In the genomic region with DNA sequence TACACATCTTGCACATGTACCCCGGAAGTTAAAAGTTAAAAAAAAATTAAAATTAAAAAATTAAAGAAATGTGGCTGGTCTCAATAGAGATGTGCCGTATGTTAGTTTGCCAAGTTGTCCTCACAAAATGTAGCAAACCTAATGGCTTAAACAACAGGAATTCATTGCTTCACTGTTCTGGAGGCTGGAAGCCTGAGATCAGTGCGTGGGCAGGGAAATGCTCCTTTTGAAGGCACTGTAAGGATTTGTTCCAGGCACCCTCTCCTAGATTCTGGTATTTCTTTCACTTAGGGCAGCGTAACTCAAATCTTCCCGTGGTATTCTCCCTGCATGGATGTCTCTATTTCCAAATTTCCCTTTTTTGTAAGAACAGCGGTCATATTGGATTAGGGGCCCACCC, we compare ENCODE assay signal across 18 cellular contexts. TPM values are rescaled to one million over a fixed set of nuclear protein-coding genes. Genes with fewer than 3 reads are reported as not detected.
DNase-seq lines count a peak whose midpoint lies in the region; ATAC-seq and TF ChIP-seq lines count a peak whose summit lies in the region.
"Had no signal": no experiment of that assay in that cellular context is flagged by ENCODE, and none has a peak within 500 bp of the region (broad histone marks: within the 10 kb centered on the region; RNA-seq: fewer than 3 reads in every experiment).

No MANE protein-coding gene starts in this region.

- H3K4me2 ChIP-seq in GM23248 (ENCODE audit: unreplicated experiment) (no peak overlapping the region), trophoblast cell (ENCODE audit: low read length) (no peak overlapping the region)
- H3K4me2 ChIP-seq: GM23338 had no signal

- H3K4me1 ChIP-seq in GM23248 (ENCODE audit: insufficient read depth) (no peaks in the 10 kb centered on the region), suprapubic skin (peaks cover 3% of the 10 kb centered on the region), trophoblast cell (ENCODE audit: control insufficient read depth in 1 of 2, insufficient read depth in 2 of 2, low read length in 2 of 2) (no peaks in the 10 kb centered on the region)
- H3K4me1 ChIP-seq: BE2C had no signal

- H3K18ac ChIP-seq in trophoblast cell (ENCODE audit: low read length), result no peak overlapping the region

- POLR2A ChIA-PET in activated CD4-positive, alpha-beta T cell treated with anti-CD3 and anti-CD28 coated beads for 36 hours (lab: Charles Lee), result no interaction called here

- no peak overlapping the region for H2BK5ac ChIP-seq in trophoblast cell (ENCODE audit: low read depth, low read length, poor library complexity)

- H3K27ac ChIP-seq in GM23248, result no peak overlapping the region
- peak overlapping the region; percentile 6 for H3K27ac ChIP-seq in suprapubic skin
- H3K27ac ChIP-seq in trophoblast cell (ENCODE audit: low read depth, low read length), result no peak overlapping the region
- H3K27ac ChIP-seq: HL-60 had no signal

- no peak overlapping the region for H4K91ac ChIP-seq in trophoblast cell (ENCODE audit: low read depth, low read length)

- no peak overlapping the region for H3K27ac Mint-ChIP-seq in activated CD4-positive, alpha-beta T cell treated with anti-CD3 and anti-CD28 coated beads for 36 hours
- H3K27ac Mint-ChIP-seq: CD4-positive, CD25-positive, alpha-beta regulatory T cell; GM23338 had no signal

- TF ChIP-seq POLR2A in suprapubic skin (IDR thresholded peaks at IDR 0.05), result no peak

- no peaks in the 10 kb centered on the region for H3K4me1 Mint-ChIP-seq in activated CD4-positive, alpha-beta T cell treated with anti-CD3 and anti-CD28 coated beads for 36 hours
- H3K4me1 Mint-ChIP-seq: CD4-positive, CD25-positive, alpha-beta regulatory T cell; CD8-positive, alpha-beta memory T cell; GM23338 had no signal

- no peak overlapping the region for H2BK120ac ChIP-seq in trophoblast cell (ENCODE audit: insufficient read depth, low read length, poor library complexity)

- no peak overlapping the region for H3K4me3 ChIP-seq in GM23248
- H3K4me3 ChIP-seq in suprapubic skin, result no peak overlapping the region
- H3K4me3 ChIP-seq in trophoblast cell (ENCODE audit: low read depth, low read length), result no peak overlapping the region
- H3K4me3 ChIP-seq: GM23338 had no signal

- H4K20me1 ChIP-seq in GM23248 (ENCODE audit: insufficient read depth), result no peaks in the 10 kb centered on the region

- H3K79me1 ChIP-seq in trophoblast cell (ENCODE audit: low read length), result no peaks in the 10 kb centered on the region

- intact Hi-C loops in left ventricle myocardium superior (cut with micrococcal nuclease), result no loop called here
- intact Hi-C loops in activated CD4-positive, alpha-beta T cell treated with anti-CD3 and anti-CD28 coated beads for 36 hours (cut with DNase I, micrococcal nuclease), result no loop called here

- H3F3A ChIP-seq in GM23248 (ENCODE audit: insufficient read depth), result no peaks in the 10 kb centered on the region

- H3K4me3 Mint-ChIP-seq in activated CD4-positive, alpha-beta T cell treated with anti-CD3 and anti-CD28 coated beads for 36 hours, result no peak overlapping the region
- H3K4me3 Mint-ChIP-seq: CD8-positive, alpha-beta memory T cell; GM23338 had no signal

- no peaks in the 10 kb centered on the region for H3K36me3 ChIP-seq in GM23248 (ENCODE audit: low read depth)
- no peaks in the 10 kb centered on the region for H3K36me3 ChIP-seq in suprapubic skin
- H3K36me3 ChIP-seq in trophoblast cell (ENCODE audit: control insufficient read depth in 1 of 2, insufficient read depth in 2 of 2, low read length in 2 of 2), result no peaks in the 10 kb centered on the region
- H3K36me3 ChIP-seq: BE2C had no signal

- H3K79me2 ChIP-seq in GM23248 (ENCODE audit: insufficient read depth) (no peaks in the 10 kb centered on the region), trophoblast cell (ENCODE audit: control insufficient read depth, insufficient read depth, low read length, poor library complexity) (no peaks in the 10 kb centered on the region)

- H3K27me3 ChIP-seq in GM23248 (replicated peaks; ENCODE audit: insufficient read depth) (peaks cover 5% of the 10 kb centered on the region; the same call in 1 of the 2 replicates), suprapubic skin (no peaks in the 10 kb centered on the region), trophoblast cell (ENCODE audit: insufficient read depth, low read length) (no peaks in the 10 kb centered on the region)
- H3K27me3 ChIP-seq: BE2C had no signal

- peak; percentile 75 for ATAC-seq in left ventricle myocardium superior
- no peak for ATAC-seq in activated CD4-positive, alpha-beta T cell treated with anti-CD3 and anti-CD28 coated beads for 36 hours
- ATAC-seq in activated CD4-positive, CD25-positive, alpha-beta regulatory T cell treated with anti-CD3 and anti-CD28 coated beads, Interleukin-2, amount 50 U/mL, for 24 hours, result no peak
- ATAC-seq: GM23338 had no signal

- CTCF ChIA-PET in activated CD4-positive, alpha-beta T cell treated with anti-CD3 and anti-CD28 coated beads for 36 hours (lab: Charles Lee), result no interaction called here

- WGBS in GM23248 (ENCODE audit: low coverage in 1 of 2, low lambda C conversion rate in 2 of 2, missing lambda C conversion rate in 2 of 2), 2 experiments, result 19 to 25% methylated on average over 6 of the region's 6 CpGs
- 79% methylated on average over 6 of the region's 6 CpGs for WGBS in suprapubic skin
- 100% methylated on average over 1 of the region's 6 CpGs for WGBS in trophoblast cell (ENCODE audit: extremely low coverage, insufficient coverage, insufficient read length)

- no peak for TF ChIP-seq CTCF in suprapubic skin (IDR thresholded peaks at IDR 0.05)

- no peak overlapping the region for H2AK5ac ChIP-seq in trophoblast cell (ENCODE audit: low read length)

- H3K9me2 ChIP-seq in GM23248 (ENCODE audit: insufficient read depth), result no peaks in the 10 kb centered on the region

- H3K36me3 Mint-ChIP-seq in activated CD4-positive, alpha-beta T cell treated with anti-CD3 and anti-CD28 coated beads for 36 hours (ENCODE audit: low read depth), result no peaks in the 10 kb centered on the region
- H3K36me3 Mint-ChIP-seq: CD4-positive, CD25-positive, alpha-beta regulatory T cell; CD8-positive, alpha-beta memory T cell had no signal

- no peak overlapping the region for H4K8ac ChIP-seq in trophoblast cell (ENCODE audit: low read depth, low read length)

- TF ChIP-seq EP300 in suprapubic skin (IDR thresholded peaks at IDR 0.05), result no peak

- no peak overlapping the region for H3K9ac ChIP-seq in GM23248
- H3K9ac ChIP-seq in trophoblast cell (ENCODE audit: low read length), result no peak overlapping the region

- H2AFZ ChIP-seq in GM23248, result no peak overlapping the region
- H2AFZ ChIP-seq in trophoblast cell (ENCODE audit: insufficient read depth, low read length, poor library complexity), result no peak overlapping the region
- H2AFZ ChIP-seq: GM23338 had no signal

- no peak overlapping the region for H4K12ac ChIP-seq in trophoblast cell (ENCODE audit: low read depth, low read length)

- in situ Hi-C loops in GM23248 (cut with MboI), result no loop called here

- H3K4ac ChIP-seq in trophoblast cell (ENCODE audit: low read depth, low read length), result no peak overlapping the region

- DNase-seq in GM23248 (peak; percentile 2), amniotic epithelial cell (ENCODE audit: low read depth) (peak; percentile 22), left ventricle myocardium superior (no peak), suprapubic skin (ENCODE audit: low spot score in 2 of 2) (no peak), trophoblast cell (no peak)
- DNase-seq in activated CD4-positive, alpha-beta T cell treated with anti-CD3 and anti-CD28 coated beads for 36 hours, result no peak
- DNase-seq: ACHN; BE2C; C1 segment of cervical spinal cord; CD4-positive, CD25-positive, alpha-beta regulatory T cell; CD8-positive, alpha-beta memory T cell; COR-L47; HCEC 1CT; IMR-90 had no signal

- no peak overlapping the region for H3K23ac ChIP-seq in trophoblast cell (ENCODE audit: low read length)

- no peak overlapping the region for H3K14ac ChIP-seq in trophoblast cell (ENCODE audit: low read length)

- no peak overlapping the region for H2BK12ac ChIP-seq in trophoblast cell (ENCODE audit: low read length)

- peaks cover 15% of the 10 kb centered on the region for H3K27me3 Mint-ChIP-seq in activated CD4-positive, alpha-beta T cell treated with anti-CD3 and anti-CD28 coated beads for 36 hours

- H3K9me3 Mint-ChIP-seq in activated CD4-positive, alpha-beta T cell treated with anti-CD3 and anti-CD28 coated beads for 36 hours (ENCODE audit: low read depth), result no peaks in the 10 kb centered on the region

- H3K9me3 ChIP-seq in GM23248 (ENCODE audit: low read depth) (no peaks in the 10 kb centered on the region), suprapubic skin (no peaks in the 10 kb centered on the region), trophoblast cell (ENCODE audit: insufficient read depth, low read depth, low read length) (no peaks in the 10 kb centered on the region)
- H3K9me3 ChIP-seq: BE2C had no signal

RNA-seq across cellular contexts. Expression of a gene that starts 32.7 kb away (rescaled TPM):
- total RNA-seq in GM23248 (2014; rRNA removed; shearing (Covaris generic)), result 9.3 and 11.3 TPM in 2 replicates
- 21.4 and 22.8 TPM in 2 replicates for polyA plus RNA-seq in GM23248 (2016; fragmentation: Nextera tagmentation; extraction: Ambion mirVana)
- 15.1 TPM for total RNA-seq in left ventricle myocardium superior
- total RNA-seq in suprapubic skin, result 10 to 100 TPM; 20.8 to 27.1 (median 23.3) TPM
- polyA plus RNA-seq in trophoblast cell (2013), result 37.5 and 38.8 TPM in 2 replicates
- 10 to 100 TPM; 58.0 to 63.4 TPM for total RNA-seq in activated CD4-positive, alpha-beta T cell treated with anti-CD3 and anti-CD28 coated beads for 36 hours

RNA-seq across cellular contexts. Expression of a gene that starts 40.9 kb away (rescaled TPM):
- total RNA-seq in GM23248 (2014; rRNA removed; shearing (Covaris generic)), result not detected in 2 replicates
- not detected in 2 replicates for polyA plus RNA-seq in GM23248 (2016; fragmentation: Nextera tagmentation; extraction: Ambion mirVana)
- total RNA-seq in left ventricle myocardium superior, result 2.1 TPM
- total RNA-seq in suprapubic skin, result 1 to 10 TPM in 1 of 4 donors, under 1 TPM in 1, not detected in 2; 0.85 to 2.3 TPM
- polyA plus RNA-seq in trophoblast cell (2013), result 6.5 and 7.5 TPM in 2 replicates
- total RNA-seq in activated CD4-positive, alpha-beta T cell treated with anti-CD3 and anti-CD28 coated beads for 36 hours, result 1 to 10 TPM; 4.3 to 7.1 TPM
- total RNA-seq: HT1080, IMR-90 had no signal

Comparison
In these comparisons a context has a peak if more than half of its experiments do, and no peak if none do; other contexts are left out.
1. DNase-seq: peak in GM23248 (single experiment) and amniotic epithelial cell (single experiment); none in left ventricle myocardium superior (single experiment), suprapubic skin (0 of 2), trophoblast cell (0 of 2) and activated CD4-positive, alpha-beta T cell treated with anti-CD3 and anti-CD28 coated beads for 36 hours (single experiment).